1 cellular context compared by ENCODE assay signal in the genomic region with DNA sequence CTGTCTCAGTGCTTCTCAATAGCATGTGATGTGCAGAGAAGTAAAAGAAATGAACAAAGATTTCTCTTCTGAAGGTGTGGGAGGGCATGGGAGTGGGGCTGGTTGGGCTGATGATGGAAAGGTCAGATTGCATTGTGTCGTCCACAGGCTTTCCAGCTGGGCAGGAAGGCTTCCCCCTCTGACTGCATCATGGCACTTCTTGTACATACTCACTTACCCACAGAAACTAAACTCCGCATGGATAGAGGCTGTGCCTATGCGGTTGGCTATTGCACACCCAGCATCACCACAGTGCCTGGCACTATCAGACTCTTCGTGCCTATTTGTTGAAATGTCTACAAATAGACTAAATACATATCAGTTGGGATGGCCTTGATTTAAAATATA.
TF ChIP-seq lines count a peak whose summit lies in the region.

No MANE protein-coding gene starts in this region.

TF ChIP-seq in GM12878, 131 proteins besides CTCF, POLR2A, EP300 and RAD21 (continued from another document):
- TF ChIP-seq, protein P1, sequence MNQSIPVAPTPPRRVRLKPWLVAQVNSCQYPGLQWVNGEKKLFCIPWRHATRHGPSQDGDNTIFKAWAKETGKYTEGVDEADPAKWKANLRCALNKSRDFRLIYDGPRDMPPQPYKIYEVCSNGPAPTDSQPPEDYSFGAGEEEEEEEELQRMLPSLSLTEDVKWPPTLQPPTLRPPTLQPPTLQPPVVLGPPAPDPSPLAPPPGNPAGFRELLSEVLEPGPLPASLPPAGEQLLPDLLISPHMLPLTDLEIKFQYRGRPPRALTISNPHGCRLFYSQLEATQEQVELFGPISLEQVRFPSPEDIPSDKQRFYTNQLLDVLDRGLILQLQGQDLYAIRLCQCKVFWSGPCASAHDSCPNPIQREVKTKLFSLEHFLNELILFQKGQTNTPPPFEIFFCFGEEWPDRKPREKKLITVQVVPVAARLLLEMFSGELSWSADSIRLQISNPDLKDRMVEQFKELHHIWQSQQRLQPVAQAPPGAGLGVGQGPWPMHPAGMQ (IDR thresholded peaks at IDR 0.05; ENCODE audit: borderline replicate concordance), result no peak
- peak; percentile 31; the same call in 1 of the 2 replicates for TF ChIP-seq IKZF1 (conservative IDR thresholded peaks at IDR 0.05)
TF ChIP-seq in GM12878: peak in this region for 5.
